Comparison of ENCODE assay signal across 22 cellular contexts in genomic region chr10:94627511-94627910, GRCh38. TPM values are rescaled to one million over a fixed set of nuclear protein-coding genes. Genes with fewer than 3 reads are reported as not detected.
DNase-seq lines count a peak whose midpoint lies in the region; ATAC-seq and TF ChIP-seq lines count a peak whose summit lies in the region.
"Had no signal": no experiment of that assay in that cellular context is flagged by ENCODE, and none has a peak within 500 bp of the region (broad histone marks: within the 10 kb centered on the region; RNA-seq: fewer than 3 reads in every experiment).

No MANE protein-coding gene starts in this region.

- H3K36me3 Mint-ChIP-seq in Caco-2 (ENCODE audit: insufficient read depth, unreplicated experiment) (peaks cover 34% of the 10 kb centered on the region), GM23338 (ENCODE audit: low read depth) (peaks cover 24% of the 10 kb centered on the region), endodermal cell (ENCODE audit: low read depth) (peaks cover 24% of the 10 kb centered on the region)
- H3K36me3 Mint-ChIP-seq: CD4-positive, CD25-positive, alpha-beta regulatory T cell; CD8-positive, alpha-beta T cell had no signal

- CTCF ChIA-PET in Caco-2 (lab: Charles Lee), result no interaction called here

- H3K9me2 ChIP-seq in GM23338 (ENCODE audit: insufficient read depth), result no peaks in the 10 kb centered on the region

- 93 to 100% methylated on average over 1 of the region's 1 CpG for WGBS in endodermal cell (ENCODE audit: insufficient coverage in 1 of 2, insufficient read length in 1 of 2), 2 experiments

- ATAC-seq in GM23338, result no peak
- ATAC-seq in GM21390 (IDR thresholded peaks at IDR 0.05; ENCODE audit: unreplicated experiment), result no peak
- no peak for ATAC-seq in HG03520 (IDR thresholded peaks at IDR 0.05; ENCODE audit: unreplicated experiment)
- ATAC-seq: CD8-positive, alpha-beta T cell had no signal

- H3K4me3 Mint-ChIP-seq in Caco-2 (ENCODE audit: unreplicated experiment) (peak overlapping the region; percentile 21), GM23338 (no peak overlapping the region), endodermal cell (no peak overlapping the region)
- H3K4me3 Mint-ChIP-seq: CD4-positive, CD25-positive, alpha-beta regulatory T cell; CD8-positive, alpha-beta T cell had no signal

- H3K27me3 ChIP-seq in Caco-2 (replicated peaks; ENCODE audit: control insufficient read depth, insufficient read depth, low read length) (no peaks in the 10 kb centered on the region), GM23338 (ENCODE audit: insufficient read depth) (no peaks in the 10 kb centered on the region), endodermal cell (ENCODE audit: control insufficient read depth, insufficient read depth, low read length, poor library complexity, severe bottlenecking) (no peaks in the 10 kb centered on the region)
- H3K27me3 ChIP-seq: BLaER1 had no signal

- H3K4me1 ChIP-seq in Caco-2 (peaks cover 68% of the 10 kb centered on the region), GM23338 (ENCODE audit: insufficient read depth) (peaks cover 31% of the 10 kb centered on the region), endodermal cell (ENCODE audit: control insufficient read depth, insufficient read depth, low read length) (no peaks in the 10 kb centered on the region)

- peaks cover 11% of the 10 kb centered on the region for H3K9me3 ChIP-seq in Caco-2
- peaks cover 73% of the 10 kb centered on the region for H3K9me3 ChIP-seq in endodermal cell (ENCODE audit: control insufficient read depth, low read length)

- H2AFZ ChIP-seq in GM23338, result no peak overlapping the region

- H3K27me3 Mint-ChIP-seq in Caco-2 (ENCODE audit: insufficient read depth, unreplicated experiment) (no peaks in the 10 kb centered on the region), GM23338 (ENCODE audit: insufficient read depth, low read depth, poor library complexity) (no peaks in the 10 kb centered on the region), endodermal cell (ENCODE audit: insufficient read depth) (no peaks in the 10 kb centered on the region)
- H3K27me3 Mint-ChIP-seq: CD4-positive, CD25-positive, alpha-beta regulatory T cell had no signal

- H3K9me3 Mint-ChIP-seq in Caco-2 (ENCODE audit: unreplicated experiment) (peaks cover 15% of the 10 kb centered on the region), GM23338 (peaks cover 15% of the 10 kb centered on the region; the same call in 2 of the 3 replicates), endodermal cell (peaks cover 42% of the 10 kb centered on the region)
- H3K9me3 Mint-ChIP-seq: CD8-positive, alpha-beta T cell had no signal

- BruUV-seq in Caco-2 (replicated peaks; lab: Mats Ljungman, UMichigan), result no TSS peak

- TF ChIP-seq CTCF in Caco-2 (IDR thresholded peaks at IDR 0.05; ENCODE audit: insufficient read depth in 1 of 2, low read depth in 1 of 2, low read length in 1 of 2, severe bottlenecking in 1 of 2, unreplicated experiment in 1 of 2) (no peak), GM23338 (conservative IDR thresholded peaks at IDR 0.05; ENCODE audit: low read depth in 2 of 2) (no peak), endodermal cell (conservative IDR thresholded peaks at IDR 0.05) (no peak)

- H3K4me1 Mint-ChIP-seq in Caco-2 (ENCODE audit: low read depth, unreplicated experiment), result peaks cover 42% of the 10 kb centered on the region
- H3K4me1 Mint-ChIP-seq in GM23338, result peaks cover 28% of the 10 kb centered on the region
- peaks cover 23% of the 10 kb centered on the region for H3K4me1 Mint-ChIP-seq in endodermal cell
- H3K4me1 Mint-ChIP-seq: CD4-positive, CD25-positive, alpha-beta regulatory T cell had no signal

- no peak overlapping the region for H3K27ac ChIP-seq in GM23338 (ENCODE audit: low read depth)
- H3K27ac ChIP-seq in endodermal cell (ENCODE audit: low read depth, low read length), result no peak overlapping the region
- H3K27ac ChIP-seq in substantia nigra (ENCODE audit: low read depth, low read length, poor library complexity, severe bottlenecking), result no peak overlapping the region
- H3K27ac ChIP-seq: BLaER1, C4-2B had no signal

- intact Hi-C loops in Caco-2 (cut with micrococcal nuclease; ENCODE audit: unreplicated experiment), result loop anchor here (1.0 to 10.0 kb wide), 4 partner anchors 277 to 720 kb away; no protein-coding TSS in a partner anchor

- DNase-seq in Caco-2 (peak; percentile 75 to 82), GM23338 (ENCODE audit: low spot score) (no peak), endodermal cell (no peak), left kidney (ENCODE audit: low read depth, low spot score) (peak; percentile 38), 8988T (no peak), substantia nigra (lab: John Stamatoyannopoulos, UW) (no peak)
- DNase-seq: CD4-positive, CD25-positive, alpha-beta regulatory T cell; CD8-positive, alpha-beta T cell; DMS 273 treated with DMSO at 0.1 percent for 48 hours; DMS79; EL; GF-D8; H7; HCEC 1CT had no signal

- H3K4me2 ChIP-seq in GM23338, result 0 out of 2 replicates have a peak overlapping the region, but pooled peaks have one; percentile 7
- H3K4me2 ChIP-seq: BLaER1 had no signal

- no peak overlapping the region for H3K4me3 ChIP-seq in Caco-2 (ENCODE audit: low read depth, low read length)
- no peak overlapping the region for H3K4me3 ChIP-seq in GM23338
- H3K4me3 ChIP-seq in endodermal cell (ENCODE audit: low read length), result peak overlapping the region; percentile 8
- H3K4me3 ChIP-seq: BLaER1 had no signal

- POLR2A ChIA-PET in Caco-2 (lab: Charles Lee), result no interaction called here

- no peaks in the 10 kb centered on the region for H3K79me2 ChIP-seq in GM23338 (replicated peaks; ENCODE audit: insufficient read depth)

- H3F3A ChIP-seq in GM23338 (replicated peaks; ENCODE audit: low read depth), result no peaks in the 10 kb centered on the region

- peaks cover 2% of the 10 kb centered on the region; the same call in 1 of the 2 replicates for H3K36me3 ChIP-seq in Caco-2 (ENCODE audit: control insufficient read depth, insufficient read depth, low read length)
- H3K36me3 ChIP-seq in GM23338 (ENCODE audit: insufficient read depth), result no peaks in the 10 kb centered on the region
- peaks cover 10% of the 10 kb centered on the region for H3K36me3 ChIP-seq in endodermal cell (ENCODE audit: control insufficient read depth, insufficient read depth, low read length)
- H3K36me3 ChIP-seq: BLaER1 had no signal

- H3K9ac ChIP-seq in endodermal cell (ENCODE audit: extremely low read depth, low read length, poor library complexity, severe bottlenecking), result no peak overlapping the region
- H3K9ac ChIP-seq: BLaER1 had no signal

- H4K20me1 ChIP-seq in GM23338 (replicated peaks; ENCODE audit: insufficient read depth), result no peaks in the 10 kb centered on the region
- H4K20me1 ChIP-seq: BLaER1 had no signal

- H3K27ac Mint-ChIP-seq in Caco-2 (ENCODE audit: unreplicated experiment) (peak overlapping the region; percentile 81), GM23338 (no peak overlapping the region), endodermal cell (peak overlapping the region; percentile 3)
- H3K27ac Mint-ChIP-seq: CD4-positive, CD25-positive, alpha-beta regulatory T cell; CD8-positive, alpha-beta T cell had no signal

TF ChIP-seq in GM23338, 12 proteins besides CTCF, POLR2A, EP300 and RAD21 (continues in another document):
- no peak for TF ChIP-seq POLR2AphosphoS5 (IDR thresholded peaks at IDR 0.05; ENCODE audit: low read depth)

RNA-seq across cellular contexts. Expression of gene CYP2C18, which starts 56.0 kb away (rescaled TPM):
- 0.72 and 0.79 TPM in 2 replicates for total RNA-seq in Caco-2 (2022)
- total RNA-seq in GM23338 (2014; rRNA removed; shearing (Covaris generic)), result 0.63 and 0.97 TPM in 2 replicates
- 0.08 and 0.16 TPM in 2 replicates for polyA plus RNA-seq in GM23338 (2016; fragmentation: Nextera tagmentation; extraction: Ambion mirVana)
- total RNA-seq in endodermal cell, result not detected
- polyA plus RNA-seq in endodermal cell (2013, experiment 1 of 2), result not detected
- not detected for polyA plus RNA-seq in endodermal cell (2013, experiment 2 of 2)
- total RNA-seq: A172; A673; CD4-positive, CD25-positive, alpha-beta regulatory T cell; CD8-positive, alpha-beta T cell; G401; H1; H7 had no signal
- polyA plus RNA-seq: CD4-positive, CD25-positive, alpha-beta regulatory T cell had no signal

Comparison
In these comparisons a context has a peak if more than half of its experiments do, and no peak if none do; other contexts are left out.
1. DNase-seq: peak in Caco-2 (2 of 2) and left kidney (single experiment); none in GM23338 (single experiment), endodermal cell (single experiment), 8988T (single experiment) and substantia nigra (0 of 49).